ENCODE assay signal across 10 cellular contexts in genomic region chr2:1653956-1654695, GRCh38.
DNase-seq lines count a peak whose midpoint lies in the region; ATAC-seq and TF ChIP-seq lines count a peak whose summit lies in the region.
"Had no signal": no experiment of that assay in that cellular context is flagged by ENCODE, and none has a peak within 500 bp of the region (broad histone marks: within the 10 kb centered on the region; RNA-seq: fewer than 3 reads in every experiment).

No MANE protein-coding gene starts in this region.

- intact Hi-C loops in sigmoid colon (cut with DNase I), result loop anchor here (2.0 to 5.0 kb wide), 4 partner anchors 21 to 163 kb away; partner anchors contain the start of gene PXDN

- 82 to 88% methylated on average over 14 of the region's 14 CpGs for WGBS in sigmoid colon, 2 donors

- peak overlapping the region; percentile 80 to 90 (median 86) for H3K27ac ChIP-seq in sigmoid colon

- H3K27me3 ChIP-seq in BJ (ENCODE audit: control insufficient read depth, insufficient read depth, low read length), result no peaks in the 10 kb centered on the region
- no peaks in the 10 kb centered on the region for H3K27me3 ChIP-seq in sigmoid colon

- CTCF ChIA-PET in BJ (lab: Yijun Ruan, JAX), result no interaction called here

- peaks cover 13% of the 10 kb centered on the region for H3K27me3 Mint-ChIP-seq in glutamatergic neuron (ENCODE audit: unreplicated experiment)

- ATAC-seq in GM21619 (IDR thresholded peaks at IDR 0.05; ENCODE audit: unreplicated experiment) (no peak), HG02610 (IDR thresholded peaks at IDR 0.05; ENCODE audit: unreplicated experiment) (no peak)

- no peak for TF ChIP-seq EP300 in sigmoid colon (IDR thresholded peaks at IDR 0.05)

- POLR2A ChIA-PET in BJ (lab: Charles Lee), result no interaction called here

- peaks cover 10% of the 10 kb centered on the region for H3K36me3 Mint-ChIP-seq in glutamatergic neuron (ENCODE audit: unreplicated experiment)

- H3K27ac Mint-ChIP-seq in glutamatergic neuron (ENCODE audit: unreplicated experiment), result no peak overlapping the region

- TF ChIP-seq CTCF in BJ (IDR thresholded peaks at IDR 0.05; ENCODE audit: insufficient read depth, low read depth, low read length), result no peak
- TF ChIP-seq CTCF in fibroblast of villous mesenchyme (IDR thresholded peaks at IDR 0.05; ENCODE audit: insufficient read depth, low read depth, low read length), result no peak
- TF ChIP-seq CTCF in sigmoid colon (IDR thresholded peaks at IDR 0.05), result no peak
- no peak for TF ChIP-seq CTCF in glutamatergic neuron (IDR thresholded peaks at IDR 0.05; ENCODE audit: partially characterized antibody, unreplicated experiment)

- peak; percentile 69 for DNase-seq in BJ (ENCODE audit: low read depth)
- DNase-seq in amniotic epithelial cell (ENCODE audit: low read depth), result peak; percentile 81
- DNase-seq in fibroblast of villous mesenchyme (ENCODE audit: low read depth), result peak; percentile 61
- no peak for DNase-seq in sigmoid colon
- DNase-seq in glutamatergic neuron, result no peak
- DNase-seq in NCI-H1048 (lab: John Stamatoyannopoulos, UW), result no peak
- DNase-seq: amygdala, Kasumi-1 had no signal

- H3K4me1 ChIP-seq in sigmoid colon, result peaks cover 0 to 60% (median 50%) of the 10 kb centered on the region in 4 donors

- no peak overlapping the region for H3K4me3 Mint-ChIP-seq in glutamatergic neuron (ENCODE audit: unreplicated experiment)

- H3K4me1 Mint-ChIP-seq in glutamatergic neuron (ENCODE audit: low read depth, unreplicated experiment), result peaks cover 14% of the 10 kb centered on the region

- TF ChIP-seq POLR2A in sigmoid colon (IDR thresholded peaks at IDR 0.05), result no peak

- peaks cover 10% of the 10 kb centered on the region for H3K9me3 Mint-ChIP-seq in glutamatergic neuron (ENCODE audit: unreplicated experiment)

- H3K36me3 ChIP-seq in BJ (ENCODE audit: control insufficient read depth, insufficient read depth, low read length), result peaks cover 37% of the 10 kb centered on the region
- H3K36me3 ChIP-seq in sigmoid colon, result peaks cover 8 to 23% (median 9%) of the 10 kb centered on the region in 4 donors

- no peak overlapping the region for H3K4me3 ChIP-seq in BJ (ENCODE audit: low read depth, low read length)
- no peak overlapping the region for H3K4me3 ChIP-seq in fibroblast of villous mesenchyme (ENCODE audit: low read depth, low read length)
- H3K4me3 ChIP-seq in sigmoid colon, result no peak overlapping the region

- H3K9me3 ChIP-seq in sigmoid colon, result no peaks in the 10 kb centered on the region

Comparison
In these comparisons a context has a peak if more than half of its experiments do, and no peak if none do; other contexts are left out.
1. DNase-seq: peak in BJ (single experiment), amniotic epithelial cell (single experiment) and fibroblast of villous mesenchyme (single experiment); none in sigmoid colon (single experiment), glutamatergic neuron (single experiment) and NCI-H1048 (single experiment).